ENCODE assay signal across 8 cellular contexts in genomic region chr14:90599748-90600507, GRCh38.
DNase-seq lines count a peak whose midpoint lies in the region; ATAC-seq and TF ChIP-seq lines count a peak whose summit lies in the region.
"Had no signal": no experiment of that assay in that cellular context is flagged by ENCODE, and none has a peak within 500 bp of the region (broad histone marks: within the 10 kb centered on the region; RNA-seq: fewer than 3 reads in every experiment).

No MANE protein-coding gene starts in this region.

- DNase-seq in HuH-7.5 (ENCODE audit: low spot score) (peak; percentile 23), fibroblast of the aortic adventitia (ENCODE audit: low read depth) (peak; percentile 63), sigmoid colon (peak; percentile 53)
- no peak for DNase-seq in effector memory CD4-positive, alpha-beta T cell
- no peak for DNase-seq in activated T-cell treated with anti-CD3 and anti-CD28 coated beads, Interleukin-2, amount 50 U/mL, for 48 hours
- DNase-seq: NCI-H748 treated with DMSO at 0.1 percent for 48 hours had no signal

- peak; percentile 28 for TF ChIP-seq CTCF in fibroblast of the aortic adventitia (IDR thresholded peaks at IDR 0.05; ENCODE audit: insufficient read depth, low read length)
- TF ChIP-seq CTCF in sigmoid colon (IDR thresholded peaks at IDR 0.05): no peak

- H3K9me3 ChIP-seq in sigmoid colon: no peaks in the 10 kb centered on the region
- H3K9me3 ChIP-seq in effector memory CD4-positive, alpha-beta T cell (ENCODE audit: control insufficient read depth, low read length): no peaks in the 10 kb centered on the region

- WGBS in sigmoid colon, 2 donors: 65 to 76% methylated on average over 12 of the region's 12 CpGs

- peaks cover 0 to 15% (median 12%) of the 10 kb centered on the region in 4 donors for H3K4me1 ChIP-seq in sigmoid colon
- H3K4me1 ChIP-seq in effector memory CD4-positive, alpha-beta T cell (ENCODE audit: control insufficient read depth, insufficient read depth, low read length, poor library complexity, severe bottlenecking): no peaks in the 10 kb centered on the region

- intact Hi-C loops in sigmoid colon (cut with DNase I): no loop called here

- H3K4me3 ChIP-seq in fibroblast of the aortic adventitia (ENCODE audit: low read depth, low read length) (no peak overlapping the region), sigmoid colon (no peak overlapping the region)
- H3K4me3 ChIP-seq in effector memory CD4-positive, alpha-beta T cell (ENCODE audit: insufficient read depth, low read depth, low read length, poor library complexity, severe bottlenecking): no peak overlapping the region

- H3K36me3 ChIP-seq in sigmoid colon: no peaks in the 10 kb centered on the region
- H3K36me3 ChIP-seq in effector memory CD4-positive, alpha-beta T cell (ENCODE audit: control insufficient read depth, insufficient read depth, low read length): no peaks in the 10 kb centered on the region

- no peak for TF ChIP-seq POLR2A in sigmoid colon (IDR thresholded peaks at IDR 0.05)

- peak overlapping the region in 2 of 4 donors; percentile 33 to 46 for H3K27ac ChIP-seq in sigmoid colon
- H3K27ac ChIP-seq in effector memory CD4-positive, alpha-beta T cell (ENCODE audit: insufficient read depth, low read length, poor library complexity, severe bottlenecking): no peak overlapping the region

- TF ChIP-seq EP300 in sigmoid colon (IDR thresholded peaks at IDR 0.05): no peak

- H3K27me3 ChIP-seq in sigmoid colon: no peaks in the 10 kb centered on the region
- no peaks in the 10 kb centered on the region for H3K27me3 ChIP-seq in effector memory CD4-positive, alpha-beta T cell (replicated peaks; ENCODE audit: control insufficient read depth, insufficient read depth, low read length, poor library complexity, severe bottlenecking)

- ATAC-seq in SK-N-SH treated with all-trans-retinoic acid at 6 μM for 48 hours: peak; percentile 43
- ATAC-seq in GM18861 (IDR thresholded peaks at IDR 0.05; ENCODE audit: unreplicated experiment): no peak

TF ChIP-seq in SK-N-SH treated with all-trans-retinoic acid at 6 μM for 48 hours, 23 proteins besides CTCF, POLR2A, EP300 and RAD21:
- no peak for TF ChIP-seq ISL1 (CRISPR knock-in tag; IDR thresholded peaks at IDR 0.05)
- TF ChIP-seq ZFP3 (CRISPR knock-in tag; IDR thresholded peaks at IDR 0.05): no peak
- no peak for TF ChIP-seq SNAI2 (CRISPR knock-in tag; IDR thresholded peaks at IDR 0.05)
- TF ChIP-seq ZNF565 (CRISPR knock-in tag; conservative IDR thresholded peaks at IDR 0.05; ENCODE audit: low read depth): no peak
- no peak for TF ChIP-seq RARB (CRISPR knock-in tag; IDR thresholded peaks at IDR 0.05)
- TF ChIP-seq, protein P1, sequence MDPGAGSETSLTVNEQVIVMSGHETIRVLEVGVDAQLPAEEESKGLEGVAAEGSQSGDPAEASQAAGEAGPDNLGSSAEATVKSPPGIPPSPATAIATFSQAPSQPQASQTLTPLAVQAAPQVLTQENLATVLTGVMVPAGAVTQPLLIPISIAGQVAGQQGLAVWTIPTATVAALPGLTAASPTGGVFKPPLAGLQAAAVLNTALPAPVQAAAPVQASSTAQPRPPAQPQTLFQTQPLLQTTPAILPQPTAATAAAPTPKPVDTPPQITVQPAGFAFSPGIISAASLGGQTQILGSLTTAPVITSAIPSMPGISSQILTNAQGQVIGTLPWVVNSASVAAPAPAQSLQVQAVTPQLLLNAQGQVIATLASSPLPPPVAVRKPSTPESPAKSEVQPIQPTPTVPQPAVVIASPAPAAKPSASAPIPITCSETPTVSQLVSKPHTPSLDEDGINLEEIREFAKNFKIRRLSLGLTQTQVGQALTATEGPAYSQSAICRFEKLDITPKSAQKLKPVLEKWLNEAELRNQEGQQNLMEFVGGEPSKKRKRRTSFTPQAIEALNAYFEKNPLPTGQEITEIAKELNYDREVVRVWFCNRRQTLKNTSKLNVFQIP (CRISPR knock-in tag; IDR thresholded peaks at IDR 0.05; ENCODE audit: borderline replicate concordance, low read depth): no peak
- TF ChIP-seq TOX (CRISPR knock-in tag; IDR thresholded peaks at IDR 0.05; ENCODE audit: borderline replicate concordance): no peak
- no peak for TF ChIP-seq ZC3H10 (CRISPR knock-in tag; IDR thresholded peaks at IDR 0.05)
- TF ChIP-seq, protein P2, sequence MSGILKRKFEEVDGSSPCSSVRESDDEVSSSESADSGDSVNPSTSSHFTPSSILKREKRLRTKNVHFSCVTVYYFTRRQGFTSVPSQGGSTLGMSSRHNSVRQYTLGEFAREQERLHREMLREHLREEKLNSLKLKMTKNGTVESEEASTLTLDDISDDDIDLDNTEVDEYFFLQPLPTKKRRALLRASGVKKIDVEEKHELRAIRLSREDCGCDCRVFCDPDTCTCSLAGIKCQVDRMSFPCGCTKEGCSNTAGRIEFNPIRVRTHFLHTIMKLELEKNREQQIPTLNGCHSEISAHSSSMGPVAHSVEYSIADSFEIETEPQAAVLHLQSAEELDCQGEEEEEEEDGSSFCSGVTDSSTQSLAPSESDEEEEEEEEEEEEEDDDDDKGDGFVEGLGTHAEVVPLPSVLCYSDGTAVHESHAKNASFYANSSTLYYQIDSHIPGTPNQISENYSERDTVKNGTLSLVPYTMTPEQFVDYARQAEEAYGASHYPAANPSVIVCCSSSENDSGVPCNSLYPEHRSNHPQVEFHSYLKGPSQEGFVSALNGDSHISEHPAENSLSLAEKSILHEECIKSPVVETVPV (CRISPR knock-in tag; IDR thresholded peaks at IDR 0.05): no peak
- TF ChIP-seq GLIS3 (CRISPR knock-in tag; IDR thresholded peaks at IDR 0.05): no peak
- TF ChIP-seq CSDC2 (CRISPR knock-in tag; IDR thresholded peaks at IDR 0.05): no peak
- no peak for TF ChIP-seq TSHZ2 (CRISPR knock-in tag; IDR thresholded peaks at IDR 0.05)
- TF ChIP-seq ZNF70 (CRISPR knock-in tag; IDR thresholded peaks at IDR 0.05): no peak

Comparison
In these comparisons a context has a peak if more than half of its experiments do, and no peak if none do; other contexts are left out.
1. DNase-seq: peak in HuH-7.5 (single experiment), fibroblast of the aortic adventitia (single experiment) and sigmoid colon (single experiment); none in effector memory CD4-positive, alpha-beta T cell (0 of 3) and activated T-cell treated with anti-CD3 and anti-CD28 coated beads, Interleukin-2, amount 50 U/mL, for 48 hours (0 of 2).